8 cellular contexts compared by ENCODE assay signal in genomic region chr9:128733256-128733655, GRCh38. TPM values are rescaled to one million over a fixed set of nuclear protein-coding genes. Genes with fewer than 3 reads are reported as not detected.
DNase-seq lines count a peak whose midpoint lies in the region; ATAC-seq and TF ChIP-seq lines count a peak whose summit lies in the region.

No MANE protein-coding gene starts in this region.

- H3K9me3 ChIP-seq in DOHH2 (ENCODE audit: control insufficient read depth, insufficient read depth, low read length) (no peaks in the 10 kb centered on the region), Panc1 (ENCODE audit: control insufficient read depth, insufficient read depth, low read depth, low read length) (no peaks in the 10 kb centered on the region), right lobe of liver (no peaks in the 10 kb centered on the region), transverse colon (no peaks in the 10 kb centered on the region)

- TF ChIP-seq POLR2A in right lobe of liver (IDR thresholded peaks at IDR 0.05): no peak
- TF ChIP-seq POLR2A in transverse colon (IDR thresholded peaks at IDR 0.05): no peak

- CTCF ChIA-PET in Panc1 (lab: Charles Lee): interaction anchor here (0.6 to 1.4 kb wide), 3 partner anchors 38 to 70 kb away, joined by 3 to 8 read pairs (median 3); no protein-coding TSS in a partner anchor

- ATAC-seq in Panc1 (peak; percentile 95), right lobe of liver (peak; percentile 82 to 92 (median 88)), HG02798 (IDR thresholded peaks at IDR 0.05; ENCODE audit: poor library complexity, unreplicated experiment) (no peak)

- DNase-seq in Kasumi-1 (lab: John Stamatoyannopoulos, UW): peak; percentile 74 to 75
- peak; percentile 58 for DNase-seq in Panc1 (ENCODE audit: low read depth, low spot score)
- DNase-seq in dedifferentiated amniotic fluid mesenchymal stem cell (ENCODE audit: extremely low spot score): peak; percentile 58
- DNase-seq in right lobe of liver: peak in 2 of 3 donors; percentile 71
- peak; percentile 78 for DNase-seq in transverse colon
- DNase-seq in middle frontal gyrus (ENCODE audit: extremely low spot score, low spot score): no peak

- TF ChIP-seq CTCF in DOHH2 (IDR thresholded peaks at IDR 0.05; ENCODE audit: low read depth, low read length, poor library complexity, severe bottlenecking) (peak; percentile 83), Panc1 (IDR thresholded peaks at IDR 0.05) (peak; percentile 88), right lobe of liver (IDR thresholded peaks at IDR 0.05) (peak; percentile 43 to 76 (median 69)), transverse colon (IDR thresholded peaks at IDR 0.05) (peak; percentile 53 to 66 (median 55))

- H3K36me3 ChIP-seq in DOHH2 (ENCODE audit: control insufficient read depth, low read length) (peaks cover 6% of the 10 kb centered on the region; the same call in 1 of the 2 replicates), Panc1 (ENCODE audit: control insufficient read depth, insufficient read depth, low read length) (no peaks in the 10 kb centered on the region), right lobe of liver (peaks cover 0 to 21% (median 9%) of the 10 kb centered on the region in 4 donors), transverse colon (peaks cover 0 to 18% (median 4%) of the 10 kb centered on the region in 4 donors)

- no peaks in the 10 kb centered on the region for H3K9me2 ChIP-seq in DOHH2 (replicated peaks; ENCODE audit: control insufficient read depth, low read length)

- WGBS in right lobe of liver (ENCODE audit: insufficient coverage, low coverage, low lambda C conversion rate, missing lambda C conversion rate): 26% methylated on average over 4 of the region's 9 CpGs
- 35% methylated on average over 9 of the region's 9 CpGs; no CpG with 5 or more reads in 1 of the 2 donors for WGBS in transverse colon (ENCODE audit: low coverage in 1 of 2), 2 donors

- POLR2A ChIA-PET in Panc1 (lab: Charles Lee): no interaction called here

- no peak overlapping the region for H3K27ac ChIP-seq in DOHH2 (ENCODE audit: low read depth, low read length)
- H3K27ac ChIP-seq in Panc1 (ENCODE audit: low read length): 0 out of 2 replicates have a peak overlapping the region, but pooled peaks have one; percentile 51
- no peak overlapping the region for H3K27ac ChIP-seq in right lobe of liver
- peak overlapping the region; percentile 4 to 47 (median 40) for H3K27ac ChIP-seq in transverse colon

- intact Hi-C loops in Panc1 (cut with micrococcal nuclease; ENCODE audit: unreplicated experiment): loop anchor here (10.0 kb wide), 1 partner anchor 82 kb away; the partner anchor contains the start of gene ENDOG
- intact Hi-C loops in right lobe of liver (cut with DNase I): no loop called here
- intact Hi-C loops in transverse colon (cut with DNase I; ENCODE audit: low total_unique reads): no loop called here

- peaks cover 7% of the 10 kb centered on the region for H3K4me1 ChIP-seq in DOHH2 (ENCODE audit: control insufficient read depth, low read length)
- no peaks in the 10 kb centered on the region for H3K4me1 ChIP-seq in Panc1 (ENCODE audit: control insufficient read depth, insufficient read depth, low read length)
- no peaks in the 10 kb centered on the region for H3K4me1 ChIP-seq in right lobe of liver
- H3K4me1 ChIP-seq in transverse colon: no peaks in the 10 kb centered on the region

- H3F3A ChIP-seq in DOHH2 (ENCODE audit: control insufficient read depth, insufficient read depth): no peaks in the 10 kb centered on the region

- in situ Hi-C loops in Panc1 (cut with HindIII; ENCODE audit: low pct_unique_long_range_greater_than_20kb, low sequenced_read_pairs) (no loop called here), transverse colon (cut with MboI; ENCODE audit: low pct_ligation_motif_present in 1 of 4, low pct_unique_long_range_greater_than_20kb in 1 of 4, low sequenced_read_pairs in 3 of 4) (no loop called here)

- H3K4me3 ChIP-seq in DOHH2 (ENCODE audit: low read length) (peak overlapping the region; percentile 2; the same call in 1 of the 2 replicates), Panc1 (ENCODE audit: low read depth in 2 of 2, low read length in 2 of 2) (no peak overlapping the region), right lobe of liver (no peak overlapping the region), transverse colon (no peak overlapping the region)

- no peak for TF ChIP-seq EP300 in transverse colon (IDR thresholded peaks at IDR 0.05; ENCODE audit: low read depth)

- no peaks in the 10 kb centered on the region for H4K20me1 ChIP-seq in DOHH2 (ENCODE audit: control insufficient read depth, insufficient read depth, low read depth, low read length)

- BruUV-seq in Panc1 (replicated peaks; lab: Mats Ljungman, UMichigan): no TSS peak

- H3K4me2 ChIP-seq in DOHH2 (ENCODE audit: low read length): peak overlapping the region; percentile 9; the same call in 1 of the 2 replicates

- no peaks in the 10 kb centered on the region for H3K27me3 ChIP-seq in DOHH2 (ENCODE audit: control insufficient read depth, low read length)
- no peaks in the 10 kb centered on the region for H3K27me3 ChIP-seq in Panc1 (ENCODE audit: control insufficient read depth, insufficient read depth, low read length)
- H3K27me3 ChIP-seq in right lobe of liver: no peaks in the 10 kb centered on the region
- H3K27me3 ChIP-seq in transverse colon: no peaks in the 10 kb centered on the region

- H3K79me2 ChIP-seq in DOHH2 (ENCODE audit: control insufficient read depth, low read length): no peaks in the 10 kb centered on the region

RNA-seq across cellular contexts. Expression of gene ZDHHC12, which starts 9.3 kb away (rescaled TPM):
- total RNA-seq in Panc1 (2021; ENCODE audit: unreplicated experiment) (39.3 TPM), right lobe of liver (10 to 100 TPM; 14.1 to 46.1 (median 22.7) TPM), transverse colon (100 to 1,000 TPM in 2 of 4 donors, 10 to 100 TPM in 2; 35.6 to 190 (median 123) TPM)
- 63.1 TPM for polyA plus RNA-seq in Panc1 (2012; ENCODE audit: insufficient read length)

RNA-seq across cellular contexts. Expression of gene PKN3, which starts 31.0 kb away (rescaled TPM):
- total RNA-seq in Panc1 (2021; ENCODE audit: unreplicated experiment) (19.9 TPM), right lobe of liver (1 to 10 TPM in 5 of 6 experiments, under 1 TPM in 1; 0.81 to 4.9 (median 2.4) TPM), transverse colon (10 to 100 TPM in 1 of 4 donors, 1 to 10 TPM in 3; 1.9 to 20.1 (median 5.8) TPM)
- 38.9 TPM for polyA plus RNA-seq in Panc1 (2012; ENCODE audit: insufficient read length)

RNA-seq across cellular contexts. Expression of gene ZER1, which starts 38.5 kb away (rescaled TPM):
- total RNA-seq in Panc1 (2021; ENCODE audit: unreplicated experiment): 16.2 TPM
- 21.2 TPM for polyA plus RNA-seq in Panc1 (2012; ENCODE audit: insufficient read length)
- total RNA-seq in right lobe of liver: 10 to 100 TPM; 13.4 to 21.8 (median 16.0) TPM
- 100 to 1,000 TPM in 1 of 4 donors, 10 to 100 TPM in 3; 57.5 to 116 (median 73.8) TPM for total RNA-seq in transverse colon

RNA-seq across cellular contexts. Expression of gene SET, which starts 44.2 kb away (rescaled TPM):
- total RNA-seq in Panc1 (2021; ENCODE audit: unreplicated experiment) (422 TPM), right lobe of liver (100 to 1,000 TPM in 2 of 6 experiments, 10 to 100 TPM in 4; 57.4 to 110 (median 82.6) TPM), transverse colon (100 to 1,000 TPM in 1 of 4 donors, 10 to 100 TPM in 3; 29.2 to 153 (median 64.4) TPM)
- polyA plus RNA-seq in Panc1 (2012; ENCODE audit: insufficient read length): 224 TPM

RNA-seq across cellular contexts. Expression of gene TBC1D13, which starts 53.8 kb away (rescaled TPM):
- 21.3 TPM for total RNA-seq in Panc1 (2021; ENCODE audit: unreplicated experiment)
- polyA plus RNA-seq in Panc1 (2012; ENCODE audit: insufficient read length): 15.0 TPM
- 10 to 100 TPM in 4 of 6 experiments, 1 to 10 TPM in 2; 7.3 to 16.0 (median 12.6) TPM for total RNA-seq in right lobe of liver
- 100 to 1,000 TPM in 1 of 4 donors, 10 to 100 TPM in 2, 1 to 10 TPM in 1; 9.6 to 244 (median 21.6) TPM for total RNA-seq in transverse colon

Comparison
In these comparisons a context has a peak if more than half of its experiments do, and no peak if none do; other contexts are left out.
1. H3K27ac ChIP-seq: peak in Panc1 (single experiment) and transverse colon (4 of 4); none in DOHH2 (single experiment) and right lobe of liver (0 of 3).
2. Peak in every context shown above with its lines, with median percentiles within 50 percentile points of each other: CTCF ChIP-seq.